ENCODE assay signal across 8 cellular contexts in genomic region chr6:156866181-156866862, GRCh38.
A peak's percentile ranks its signal among the peaks of the same experiment; 100 is the strongest.
DNase-seq lines count a peak whose midpoint lies in the region; ATAC-seq and TF ChIP-seq lines count a peak whose summit lies in the region.

No MANE protein-coding gene starts in this region.

- TF ChIP-seq CTCF in GM06990 (IDR thresholded peaks at IDR 0.05; ENCODE audit: insufficient read depth, low read length, poor library complexity, severe bottlenecking) (peak; percentile 9), HFFc6 (IDR thresholded peaks at IDR 0.05) (no peak), activated B cell treated with CpG ODN at 0.5 μM for 24 hours (IDR thresholded peaks at IDR 0.05) (no peak), heart right ventricle (IDR thresholded peaks at IDR 0.05) (peak in 4 of 9 donors; percentile 8 to 45 (median 42))

- 45 to 54% methylated on average over 8 of the region's 8 CpGs for WGBS in heart right ventricle, 2 donors

- peak overlapping the region in 2 of 10 donors; percentile 1 to 4 for H3K27ac ChIP-seq in heart right ventricle

- H3K4me3 ChIP-seq in GM06990 (replicated peaks; ENCODE audit: low read depth, low read length) (0 out of 2 replicates have a peak overlapping the region, but pooled peaks have one; percentile 10), heart right ventricle (no peak overlapping the region)

- CTCF ChIA-PET in activated B cell treated with CpG ODN at 0.5 μM for 24 hours (lab: Charles Lee) = interaction anchor here (1.8 kb wide), 1 partner anchor 300 kb away, joined by 9 read pairs; no protein-coding TSS in a partner anchor

- H3K27ac Mint-ChIP-seq in HFFc6 = peak overlapping the region; percentile 80
- peak overlapping the region; percentile 38 for H3K27ac Mint-ChIP-seq in activated B cell treated with CpG ODN at 0.5 μM for 24 hours

- ATAC-seq in activated B cell treated with CpG ODN at 0.5 μM for 24 hours (ENCODE audit: low read depth) (peak; percentile 37), heart right ventricle (peak; percentile 46 to 84 (median 74)), HG03025 (IDR thresholded peaks at IDR 0.05; ENCODE audit: low FRiP score, unreplicated experiment) (no peak)

- H3K36me3 ChIP-seq in GM06990 (ENCODE audit: control insufficient read depth, insufficient read depth, low read length) (peaks cover 1% of the 10 kb centered on the region), heart right ventricle (no peaks in the 10 kb centered on the region)

- H3K27me3 Mint-ChIP-seq in HFFc6 (ENCODE audit: insufficient read depth) = no peaks in the 10 kb centered on the region
- no peaks in the 10 kb centered on the region for H3K27me3 Mint-ChIP-seq in activated B cell treated with CpG ODN at 0.5 μM for 24 hours

- H3K9me3 Mint-ChIP-seq in HFFc6 (0 out of 2 replicates have a peak, but pooled peaks cover 4% of the 10 kb centered on the region), activated B cell treated with CpG ODN at 0.5 μM for 24 hours (no peaks in the 10 kb centered on the region)

- H3K9me3 ChIP-seq in heart right ventricle = peaks cover 0 to 8% (median 0%) of the 10 kb centered on the region in 11 donors

- H3K36me3 Mint-ChIP-seq in HFFc6 (ENCODE audit: low read depth) (peaks cover 8% of the 10 kb centered on the region; the same call in 1 of the 2 replicates), activated B cell treated with CpG ODN at 0.5 μM for 24 hours (ENCODE audit: low read depth) (peaks cover 16% of the 10 kb centered on the region)

- no peaks in the 10 kb centered on the region for H3K27me3 ChIP-seq in GM06990 (replicated peaks; ENCODE audit: control insufficient read depth, insufficient read depth, low read length)
- H3K27me3 ChIP-seq in heart right ventricle = no peaks in the 10 kb centered on the region

- POLR2A ChIA-PET in activated B cell treated with CpG ODN at 0.5 μM for 24 hours (lab: Charles Lee) = interaction anchor here (0.6 to 1.5 kb wide), 2 partner anchors 14 to 1048 kb away, joined by 3 to 8 read pairs; no protein-coding TSS in a partner anchor

- intact Hi-C loops in activated B cell treated with CpG ODN at 0.5 μM for 24 hours (cut with micrococcal nuclease) = loop anchor here (2.0 kb wide), 1 partner anchor 16 kb away; no protein-coding TSS in a partner anchor
- intact Hi-C loops in heart right ventricle (cut with DNase I) = no loop called here

- peaks cover 6 to 84% (median 60%) of the 10 kb centered on the region in 9 donors for H3K4me1 ChIP-seq in heart right ventricle

- DNase-seq in GM06990 (ENCODE audit: extremely low read depth, insufficient read length) = no peak
- peak; percentile 23 for DNase-seq in HFFc6
- DNase-seq in activated B cell treated with CpG ODN at 0.5 μM for 24 hours = no peak
- no peak for DNase-seq in heart right ventricle
- no peak for DNase-seq in NCI-H524 treated with DMSO at 0.1 percent for 48 hours (lab: John Stamatoyannopoulos, UW)
- no peak for DNase-seq in effector CD4-positive, alpha-beta T cell
- DNase-seq in amniotic stem cell (lab: John Stamatoyannopoulos, UW) = no peak

- H3K4me3 Mint-ChIP-seq in HFFc6 (peak overlapping the region; percentile 74), activated B cell treated with CpG ODN at 0.5 μM for 24 hours (peak overlapping the region; percentile 67)

- H3K4me1 Mint-ChIP-seq in HFFc6 (ENCODE audit: low read depth) (peaks cover 43% of the 10 kb centered on the region), activated B cell treated with CpG ODN at 0.5 μM for 24 hours (peaks cover 92% of the 10 kb centered on the region)
